13 cellular contexts compared by ENCODE assay signal in genomic region chr19:19021115-19021514, GRCh38. TPM values are rescaled to one million over a fixed set of nuclear protein-coding genes. Genes with fewer than 3 reads are reported as not detected.
DNase-seq lines count a peak whose midpoint lies in the region; ATAC-seq, FAIRE-seq and TF ChIP-seq lines count a peak whose summit lies in the region.
"Had no signal": no experiment of that assay in that cellular context is flagged by ENCODE, and none has a peak within 500 bp of the region (broad histone marks: within the 10 kb centered on the region; RNA-seq: fewer than 3 reads in every experiment).

No MANE protein-coding gene starts in this region.

- H3K27ac ChIP-seq in right cardiac atrium (ENCODE audit: low read length), result no peak overlapping the region
- H3K27ac ChIP-seq: transverse colon had no signal

- DNase-seq in Right ventricle myocardium inferior (ENCODE audit: missing footprints) (peak; percentile 3), right cardiac atrium (no peak), bronchial epithelial cell (ENCODE audit: low read depth) (peak; percentile 5), left lobe of liver (ENCODE audit: low spot score) (no peak), NCI-H69 (lab: John Stamatoyannopoulos, UW) (no peak)
- no peak for DNase-seq in natural killer cell treated with Interleukin-12 subunit alpha and Interleukin-12 subunit beta and Interleukin-15 and Interleukin-18, amount 100 ng/mL, for 72 hours (ENCODE audit: low spot score)
- DNase-seq in activated effector memory CD4-positive, alpha-beta T cell treated with Interleukin-2 at 50 U/mL for 16 hours, result no peak
- DNase-seq: endodermal cell, NCI-H1092, NCI-H510A, transverse colon had no signal

- no peaks in the 10 kb centered on the region for H3K9me3 ChIP-seq in right cardiac atrium (ENCODE audit: control insufficient read depth, low read length)
- H3K9me3 ChIP-seq: transverse colon had no signal

- 42% methylated on average over 3 of the region's 3 CpGs for WGBS in right cardiac atrium

- no peak for FAIRE-seq in bronchial epithelial cell (lab: Jason Lieb, UNC)

- peaks cover 18 to 24% of the 10 kb centered on the region in 2 donors for H3K4me1 Mint-ChIP-seq in natural killer cell treated with Interleukin-12 subunit alpha and Interleukin-12 subunit beta and Interleukin-15 and Interleukin-18, amount 100 ng/mL, for 72 hours (ENCODE audit: low read depth in 2 of 2)

- H3K4me3 ChIP-seq in right cardiac atrium (ENCODE audit: low read length) (no peak overlapping the region), bronchial epithelial cell (ENCODE audit: low read depth, low read length) (no peak overlapping the region)
- H3K4me3 ChIP-seq: transverse colon had no signal

- peaks cover 26% of the 10 kb centered on the region for H3K36me3 ChIP-seq in bronchial epithelial cell (ENCODE audit: control insufficient read depth, insufficient read depth, low read length)

- no peak overlapping the region for H3K27ac Mint-ChIP-seq in natural killer cell treated with Interleukin-12 subunit alpha and Interleukin-12 subunit beta and Interleukin-15 and Interleukin-18, amount 100 ng/mL, for 72 hours
- H3K27ac Mint-ChIP-seq: endodermal cell had no signal

- intact Hi-C loops in Right ventricle myocardium inferior (cut with DNase I), result no loop called here
- intact Hi-C loops in right cardiac atrium (cut with DNase I), result no loop called here

- peaks cover 17% of the 10 kb centered on the region for H3K36me3 Mint-ChIP-seq in natural killer cell treated with Interleukin-12 subunit alpha and Interleukin-12 subunit beta and Interleukin-15 and Interleukin-18, amount 100 ng/mL, for 72 hours

- H3K27me3 ChIP-seq in right cardiac atrium (ENCODE audit: control insufficient read depth, insufficient read depth) (no peaks in the 10 kb centered on the region), bronchial epithelial cell (ENCODE audit: control insufficient read depth, insufficient read depth, low read length) (no peaks in the 10 kb centered on the region)
- H3K27me3 ChIP-seq: transverse colon had no signal

- H3K9me3 Mint-ChIP-seq in natural killer cell treated with Interleukin-12 subunit alpha and Interleukin-12 subunit beta and Interleukin-15 and Interleukin-18, amount 100 ng/mL, for 72 hours, result no peaks in the 10 kb centered on the region
- H3K9me3 Mint-ChIP-seq: endodermal cell had no signal

- ATAC-seq in Right ventricle myocardium inferior, result no peak
- ATAC-seq in right cardiac atrium, result no peak
- ATAC-seq in left lobe of liver, result peak; percentile 73
- no peak for ATAC-seq in natural killer cell treated with Interleukin-12 subunit alpha and Interleukin-12 subunit beta and Interleukin-15 and Interleukin-18, amount 100 ng/mL, for 72 hours
- no peak for ATAC-seq in HG03159 (IDR thresholded peaks at IDR 0.05; ENCODE audit: unreplicated experiment)
- ATAC-seq: sciatic nerve had no signal

- H3K4me1 ChIP-seq in right cardiac atrium (ENCODE audit: control insufficient read depth, insufficient read depth, low read length), result no peaks in the 10 kb centered on the region
- H3K4me1 ChIP-seq: transverse colon had no signal

- no peak for TF ChIP-seq CTCF in bronchial epithelial cell (IDR thresholded peaks at IDR 0.05; ENCODE audit: insufficient read depth, low read length, severe bottlenecking)

- H3K27me3 Mint-ChIP-seq in natural killer cell treated with Interleukin-12 subunit alpha and Interleukin-12 subunit beta and Interleukin-15 and Interleukin-18, amount 100 ng/mL, for 72 hours, result no peaks in the 10 kb centered on the region

- no peak overlapping the region for H3K4me3 Mint-ChIP-seq in natural killer cell treated with Interleukin-12 subunit alpha and Interleukin-12 subunit beta and Interleukin-15 and Interleukin-18, amount 100 ng/mL, for 72 hours
- H3K4me3 Mint-ChIP-seq: endodermal cell had no signal

RNA-seq across cellular contexts. Expression of gene SUGP2, which starts 12.2 kb away (rescaled TPM):
- total RNA-seq in Right ventricle myocardium inferior (68.5 TPM), right cardiac atrium (10 to 100 TPM; 50.3 to 77.7 (median 71.0) TPM), bronchial epithelial cell (19.5 and 21.6 TPM in 2 replicates), left lobe of liver (35.4 TPM)
- 48.3 TPM for polyA plus RNA-seq in right cardiac atrium
- 100 to 1,000 TPM; 102 to 196 TPM for total RNA-seq in natural killer cell treated with Interleukin-12 subunit alpha and Interleukin-12 subunit beta and Interleukin-15 and Interleukin-18, amount 100 ng/mL, for 72 hours

RNA-seq across cellular contexts. Expression of gene ARMC6, which starts 12.3 kb away (rescaled TPM):
- total RNA-seq in Right ventricle myocardium inferior, result 13.6 TPM
- 10 to 100 TPM; 12.1 to 14.7 (median 13.8) TPM for total RNA-seq in right cardiac atrium
- polyA plus RNA-seq in right cardiac atrium, result 16.7 TPM
- 37.5 and 78.2 TPM in 2 replicates for total RNA-seq in bronchial epithelial cell
- 50.9 TPM for total RNA-seq in left lobe of liver
- 10 to 100 TPM; 22.3 to 43.9 TPM for total RNA-seq in natural killer cell treated with Interleukin-12 subunit alpha and Interleukin-12 subunit beta and Interleukin-15 and Interleukin-18, amount 100 ng/mL, for 72 hours

RNA-seq across cellular contexts. Expression of gene SLC25A42, which starts 42.7 kb away (rescaled TPM):
- total RNA-seq in Right ventricle myocardium inferior (30.9 TPM), right cardiac atrium (10 to 100 TPM; 13.4 to 18.7 (median 13.7) TPM), bronchial epithelial cell (1.3 TPM in 2 replicates), left lobe of liver (77.8 TPM)
- 15.7 TPM for polyA plus RNA-seq in right cardiac atrium
- 10 to 100 TPM; 18.3 to 22.8 TPM for total RNA-seq in natural killer cell treated with Interleukin-12 subunit alpha and Interleukin-12 subunit beta and Interleukin-15 and Interleukin-18, amount 100 ng/mL, for 72 hours

Comparison
In these comparisons a context has a peak if more than half of its experiments do, and no peak if none do; other contexts are left out.
1. DNase-seq: peak in Right ventricle myocardium inferior (single experiment) and bronchial epithelial cell (single experiment); none in right cardiac atrium (0 of 3), left lobe of liver (single experiment), NCI-H69 (single experiment), natural killer cell treated with Interleukin-12 subunit alpha and Interleukin-12 subunit beta and Interleukin-15 and Interleukin-18, amount 100 ng/mL, for 72 hours (single experiment) and activated effector memory CD4-positive, alpha-beta T cell treated with Interleukin-2 at 50 U/mL for 16 hours (single experiment).